ENCODE assay signal across 8 cellular contexts in the genomic region with DNA sequence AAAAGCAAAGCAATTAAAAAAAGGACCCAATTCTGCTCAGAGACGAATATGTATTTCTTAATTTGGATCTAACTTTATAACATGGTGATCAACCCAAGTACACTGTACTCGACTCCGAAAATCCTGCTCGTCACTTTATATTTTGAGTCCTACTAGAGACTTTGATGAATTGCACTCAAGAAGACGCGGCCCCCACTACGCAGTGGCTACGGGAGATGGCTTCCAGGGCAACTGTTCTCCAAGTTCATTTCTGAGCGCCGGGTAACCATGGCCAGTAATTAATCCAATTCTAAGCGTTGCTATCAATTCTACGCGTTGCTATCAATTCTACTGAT. TPM values are rescaled to one million over a fixed set of nuclear protein-coding genes. Genes with fewer than 3 reads are reported as not detected.
A peak's percentile ranks its signal among the peaks of the same experiment; 100 is the strongest.
DNase-seq lines count a peak whose midpoint lies in the region; ATAC-seq, FAIRE-seq and TF ChIP-seq lines count a peak whose summit lies in the region.

No MANE protein-coding gene starts in this region.

- no peaks in the 10 kb centered on the region for H3F3A ChIP-seq in PC-9 (ENCODE audit: insufficient read depth, low read depth)

- intact Hi-C loops in A673 (cut with micrococcal nuclease; ENCODE audit: unreplicated experiment) (loop anchor here (10.0 kb wide), 2 partner anchors 54 to 634 kb away; partner anchors contain the start of gene EXOSC8), PC-9 (cut with micrococcal nuclease; ENCODE audit: unreplicated experiment) (no loop called here), breast epithelium (cut with DNase I; ENCODE audit: low total_unique reads) (no loop called here), left colon (cut with DNase I, micrococcal nuclease) (no loop called here)

- H3K9me3 ChIP-seq in A673 (ENCODE audit: low read depth, low read length, poor library complexity, severe bottlenecking) (no peaks in the 10 kb centered on the region), PC-9 (ENCODE audit: insufficient read depth, low read depth) (no peaks in the 10 kb centered on the region; the same call in 1 of the 2 replicates), breast epithelium (no peaks in the 10 kb centered on the region)

- no peaks in the 10 kb centered on the region for H3K9me2 ChIP-seq in PC-9 (ENCODE audit: insufficient read depth)

- TF ChIP-seq CTCF in A673 (conservative IDR thresholded peaks at IDR 0.05; ENCODE audit: low read depth, low read length) (no peak), PC-9 (conservative IDR thresholded peaks at IDR 0.05) (no peak), breast epithelium (IDR thresholded peaks at IDR 0.05) (no peak)

- CTCF ChIA-PET in A673 (lab: Charles Lee) (no interaction called here), PC-9 (lab: Charles Lee) (no interaction called here)

- peak overlapping the region; percentile 94 for H2AFZ ChIP-seq in PC-9

- H4K20me1 ChIP-seq in PC-9 (ENCODE audit: insufficient read depth) = no peaks in the 10 kb centered on the region

- ATAC-seq in HG02938 (IDR thresholded peaks at IDR 0.05; ENCODE audit: unreplicated experiment) (peak; percentile 30), left colon (peak; percentile 37)

- H3K27ac ChIP-seq in A673 (ENCODE audit: low read depth, low read length, poor library complexity, severe bottlenecking) (peak overlapping the region; percentile 90), PC-9 (peak overlapping the region; percentile 54), breast epithelium (peak overlapping the region; percentile 90 to 99)

- POLR2A ChIA-PET in A673 (lab: Charles Lee; ENCODE audit: low non-redundant PET) (no interaction called here), PC-9 (lab: Charles Lee; ENCODE audit: unreplicated experiment) (no interaction called here)

- H3K4me3 ChIP-seq in A673 (ENCODE audit: low read depth, low read length, poor library complexity, severe bottlenecking) (peak overlapping the region; percentile 79), PC-9 (peak overlapping the region; percentile 94), breast epithelium (peak overlapping the region; percentile 68 to 100 (median 86))

- no peak for TF ChIP-seq POLR2A in breast epithelium (IDR thresholded peaks at IDR 0.05)

- H3K36me3 ChIP-seq in A673 (ENCODE audit: insufficient read depth, low read length, poor library complexity, severe bottlenecking) (peaks cover 7% of the 10 kb centered on the region), PC-9 (ENCODE audit: low read depth) (no peaks in the 10 kb centered on the region), breast epithelium (no peaks in the 10 kb centered on the region)

- H3K79me2 ChIP-seq in PC-9 (ENCODE audit: low read depth) = peaks cover 40% of the 10 kb centered on the region

- peak overlapping the region; percentile 77 for H3K4me2 ChIP-seq in PC-9

- FAIRE-seq in GM18507 (lab: Jason Lieb, UNC) = peak; percentile 69

- DNase-seq in A673 (ENCODE audit: low spot score) (peak; percentile 61), GM18507 (ENCODE audit: extremely low spot score, insufficient read length, low read depth) (no peak), PC-9 (no peak), breast epithelium (ENCODE audit: low spot score in 2 of 2) (no peak), left colon (peak in 1 of 2 donors; percentile 48), mesenteric fat pad (ENCODE audit: low spot score) (no peak)
- DNase-seq in stimulated activated naive CD4-positive, alpha-beta T cell treated with Interleukin-2 at 50 U/mL for 16 hours (lab: John Stamatoyannopoulos, UW) = peak; percentile 29

- H3K27me3 ChIP-seq in A673 (replicated peaks; ENCODE audit: insufficient read depth, low read depth, low read length, poor library complexity) (no peaks in the 10 kb centered on the region), PC-9 (ENCODE audit: insufficient read depth, low read depth) (no peaks in the 10 kb centered on the region), breast epithelium (no peaks in the 10 kb centered on the region)

- no TSS peak for BruUV-seq in A673 (replicated peaks; lab: Mats Ljungman, UMichigan)
- BruUV-seq in PC-9 (replicated peaks; lab: Mats Ljungman, UMichigan) = no TSS peak

- no peaks in the 10 kb centered on the region for H3K4me1 ChIP-seq in A673 (ENCODE audit: insufficient read depth, low read length, poor library complexity, severe bottlenecking)
- H3K4me1 ChIP-seq in PC-9 (replicated peaks; ENCODE audit: insufficient read depth) = peaks cover 8% of the 10 kb centered on the region; the same call in 1 of the 2 replicates
- no peaks in the 10 kb centered on the region for H3K4me1 ChIP-seq in breast epithelium

RNA-seq across cellular contexts. Expression of gene SUPT20H, which starts 0.7 kb away (rescaled TPM):
- total RNA-seq in A673 (2021) (82.6 and 94.4 TPM in 2 replicates), PC-9 (2021) (30.1 and 44.1 TPM in 2 replicates), breast epithelium (10 to 100 TPM; 33.4 to 94.8 (median 55.7) TPM), left colon (10 to 100 TPM; 44.9 to 46.6 TPM), mesenteric fat pad (33.3 TPM)

RNA-seq across cellular contexts. Expression of gene CSNK1A1L, which starts 46.7 kb away (rescaled TPM):
- total RNA-seq in A673 (2021) (not detected in 2 replicates), PC-9 (2021) (not detected in 2 replicates), breast epithelium (not detected), left colon (not detected), mesenteric fat pad (not detected)

RNA-seq across cellular contexts. Expression of gene EXOSC8, which starts 58.2 kb away (rescaled TPM):
- 95.8 and 117 TPM in 2 replicates for total RNA-seq in A673 (2021)
- total RNA-seq in PC-9 (2021) = 44.1 and 51.2 TPM in 2 replicates
- 10 to 100 TPM; 16.3 to 38.8 (median 31.5) TPM for total RNA-seq in breast epithelium
- 10 to 100 TPM; 17.2 to 19.7 TPM for total RNA-seq in left colon
- 24.5 TPM for total RNA-seq in mesenteric fat pad

RNA-seq across cellular contexts. Expression of gene ALG5, which starts 59.6 kb away (rescaled TPM):
- 45.4 and 52.0 TPM in 2 replicates for total RNA-seq in A673 (2021)
- 17.7 and 18.8 TPM in 2 replicates for total RNA-seq in PC-9 (2021)
- total RNA-seq in breast epithelium = 10 to 100 TPM; 32.6 to 37.0 (median 32.8) TPM
- total RNA-seq in left colon = 10 to 100 TPM; 26.5 to 34.6 TPM
- total RNA-seq in mesenteric fat pad = 44.0 TPM

Comparison
In these comparisons a context has a peak if more than half of its experiments do, and no peak if none do; other contexts are left out.
1. DNase-seq: peak in A673 (single experiment) and stimulated activated naive CD4-positive, alpha-beta T cell treated with Interleukin-2 at 50 U/mL for 16 hours (single experiment); none in GM18507 (single experiment), PC-9 (0 of 2), breast epithelium (0 of 2) and mesenteric fat pad (single experiment).
2. Peak in every context shown above with its lines, with median percentiles within 50 percentile points of each other: H3K27ac ChIP-seq and H3K4me3 ChIP-seq.